8 cellular contexts compared by ENCODE assay signal in the genomic region with DNA sequence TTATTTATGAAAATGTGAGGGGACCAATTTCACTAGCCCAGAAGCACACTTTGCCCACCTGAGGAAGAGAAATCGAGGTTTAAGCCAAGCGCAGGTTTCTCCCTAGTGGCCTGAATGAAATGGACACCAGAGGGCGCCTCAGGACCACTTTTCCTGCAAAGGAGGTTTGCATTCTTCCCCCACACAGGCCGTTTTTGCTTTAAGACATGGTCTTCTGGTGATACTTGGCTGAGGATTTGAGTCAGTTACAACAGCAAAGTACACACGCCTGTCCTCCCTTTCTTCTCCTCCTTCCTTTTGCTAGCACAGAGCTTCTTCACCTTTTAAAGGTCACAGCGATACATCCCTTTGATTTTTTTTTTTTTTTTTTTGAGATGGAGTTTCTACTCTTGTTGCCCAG. TPM values are rescaled to one million over a fixed set of nuclear protein-coding genes. Genes with fewer than 3 reads are reported as not detected.
DNase-seq lines count a peak whose midpoint lies in the region; ATAC-seq, FAIRE-seq and TF ChIP-seq lines count a peak whose summit lies in the region.

No MANE protein-coding gene starts in this region.

- no peaks in the 10 kb centered on the region for H3K27me3 ChIP-seq in CD4-positive, CD25-positive, alpha-beta regulatory T cell (ENCODE audit: control insufficient read depth, insufficient read depth, low read length)
- H3K27me3 ChIP-seq in HL-60 (ENCODE audit: insufficient read depth, poor library complexity, severe bottlenecking) = no peaks in the 10 kb centered on the region

- H3K4me3 ChIP-seq in CD4-positive, CD25-positive, alpha-beta regulatory T cell (ENCODE audit: low read depth, low read length) = no peak overlapping the region
- no peak overlapping the region for H3K4me3 ChIP-seq in HL-60 (replicated peaks; ENCODE audit: insufficient read depth, low read length)

- H3K36me3 ChIP-seq in CD4-positive, CD25-positive, alpha-beta regulatory T cell (ENCODE audit: control insufficient read depth, insufficient read depth, low read length) = peaks cover 9% of the 10 kb centered on the region

- H3K27ac Mint-ChIP-seq in CD4-positive, CD25-positive, alpha-beta regulatory T cell = peak overlapping the region; percentile 20 to 47 (median 39)

- no peaks in the 10 kb centered on the region for H3K9me3 ChIP-seq in CD4-positive, CD25-positive, alpha-beta regulatory T cell (ENCODE audit: control insufficient read depth in 2 of 2, low read length in 2 of 2)

- H3K9me3 Mint-ChIP-seq in CD4-positive, CD25-positive, alpha-beta regulatory T cell = peaks cover 0 to 2% (median 0%) of the 10 kb centered on the region in 7 donors

- peak; percentile 63 to 79 (median 74) for DNase-seq in CD4-positive, CD25-positive, alpha-beta regulatory T cell
- DNase-seq in HL-60 (ENCODE audit: low read depth in 1 of 2, low spot score in 1 of 2) (peak; percentile 35 to 70), NCI-H82 treated with DMSO at 0.1 percent for 48 hours (lab: John Stamatoyannopoulos, UW; ENCODE audit: unreplicated experiment) (peak; percentile 46), middle frontal gyrus (ENCODE audit: extremely low spot score, low spot score) (peak; percentile 85)
- DNase-seq in activated CD8-positive, alpha-beta memory T cell treated with anti-CD3 and anti-CD28 coated beads for 4 hours (ENCODE audit: low read depth in 2 of 2) = peak; percentile 53 to 60
- peak; percentile 66 to 70 for DNase-seq in stimulated activated CD8-positive, alpha-beta memory T cell treated with anti-CD3 and anti-CD28 coated beads, Interleukin-4, amount 100 ng/mL, for 1 hour (ENCODE audit: low read depth in 2 of 2, low spot score in 1 of 2)

- ATAC-seq in CD4-positive, CD25-positive, alpha-beta regulatory T cell (ENCODE audit: low read depth in 2 of 2) = peak in 1 of 2 donors; percentile 60
- ATAC-seq in HG02763 (IDR thresholded peaks at IDR 0.05; ENCODE audit: unreplicated experiment) = no peak

- TF ChIP-seq CTCF in HL-60 (IDR thresholded peaks at IDR 0.05; ENCODE audit: insufficient read depth, low read length) = peak; percentile 90

- peaks cover 0 to 7% (median 4%) of the 10 kb centered on the region in 4 donors for H3K4me1 Mint-ChIP-seq in CD4-positive, CD25-positive, alpha-beta regulatory T cell

- no peaks in the 10 kb centered on the region for H3K27me3 Mint-ChIP-seq in CD4-positive, CD25-positive, alpha-beta regulatory T cell

- peak; percentile 84 for FAIRE-seq in endometrium (lab: Jason Lieb, UNC)

- H3K36me3 Mint-ChIP-seq in CD4-positive, CD25-positive, alpha-beta regulatory T cell = peaks cover 8% of the 10 kb centered on the region

- no peaks in the 10 kb centered on the region for H3K4me1 ChIP-seq in CD4-positive, CD25-positive, alpha-beta regulatory T cell (ENCODE audit: control insufficient read depth, insufficient read depth, low read length, poor library complexity, severe bottlenecking)

- peak overlapping the region in 1 of 4 donors; percentile 8 for H3K4me3 Mint-ChIP-seq in CD4-positive, CD25-positive, alpha-beta regulatory T cell

- H3K27ac ChIP-seq in CD4-positive, CD25-positive, alpha-beta regulatory T cell (ENCODE audit: insufficient read depth, low read length, poor library complexity, severe bottlenecking) = no peak overlapping the region
- H3K27ac ChIP-seq in HL-60 (replicated peaks) = no peak overlapping the region

RNA-seq across cellular contexts. Expression of a gene that starts 5.4 kb away (rescaled TPM):
- total RNA-seq in CD4-positive, CD25-positive, alpha-beta regulatory T cell = not detected
- polyA plus RNA-seq in CD4-positive, CD25-positive, alpha-beta regulatory T cell = not detected

RNA-seq across cellular contexts. Expression of a gene that starts 35.9 kb away (rescaled TPM):
- total RNA-seq in CD4-positive, CD25-positive, alpha-beta regulatory T cell = 20.9 TPM
- polyA plus RNA-seq in CD4-positive, CD25-positive, alpha-beta regulatory T cell = 1 to 10 TPM in 2 of 4 donors, under 1 TPM in 2; 0.72 to 1.2 (median 0.99) TPM
